ENCODE assay signal across 18 cellular contexts in genomic region chr7:39971924-39972323, GRCh38. TPM values are rescaled to one million over a fixed set of nuclear protein-coding genes. Genes with fewer than 3 reads are reported as not detected.
DNase-seq lines count a peak whose midpoint lies in the region; ATAC-seq, FAIRE-seq and TF ChIP-seq lines count a peak whose summit lies in the region.
"Had no signal": no experiment of that assay in that cellular context is flagged by ENCODE, and none has a peak within 500 bp of the region (broad histone marks: within the 10 kb centered on the region; RNA-seq: fewer than 3 reads in every experiment).

No MANE protein-coding gene starts in this region.

- H3K27ac ChIP-seq in small intestine (ENCODE audit: low read depth in 1 of 2, low read length in 1 of 2), result no peak overlapping the region
- H3K27ac ChIP-seq: tibial nerve had no signal

- H3K9me3 ChIP-seq in T-helper 17 cell (ENCODE audit: control insufficient read depth, low read length, poor library complexity, severe bottlenecking), result no peaks in the 10 kb centered on the region
- no peaks in the 10 kb centered on the region for H3K9me3 ChIP-seq in small intestine (ENCODE audit: control insufficient read depth, low read depth)
- H3K9me3 ChIP-seq: tibial nerve had no signal

- H3K4me1 Mint-ChIP-seq in immature natural killer cell (peaks cover 73 to 78% of the 10 kb centered on the region in 2 donors), T-helper 17 cell (peaks cover 60% of the 10 kb centered on the region)

- DNase-seq in GM10248 (ENCODE audit: extremely low spot score) (peak; percentile 16), immature natural killer cell (no peak), T-helper 17 cell (no peak), GM13977 (ENCODE audit: low spot score) (no peak), small intestine (no peak)
- DNase-seq: activated CD4-positive, alpha-beta T cell treated with anti-CD3 and anti-CD28 coated beads, Interleukin-2, amount 50 U/mL, for 1 hour; activated T-cell treated with anti-CD3 and anti-CD28 coated beads, Interleukin-2, amount 50 U/mL, for 48 hours; amniotic stem cell; DMS79; head of caudate nucleus; NCI-H2081 treated with DMSO at 0.1 percent for 48 hours; NCI-H748 treated with DMSO at 0.1 percent for 48 hours had no signal

- H3K9me3 Mint-ChIP-seq in immature natural killer cell, result no peaks in the 10 kb centered on the region
- H3K9me3 Mint-ChIP-seq: T-helper 2 cell treated with Interferon-gamma antibody and Interleukin-4, amounts not matched to agents 5 μg/mL and 100 μg/mL, for 36 hours had no signal

- in situ Hi-C loops in GM13977 (cut with MboI; ENCODE audit: low pct_unique_long_range_greater_than_20kb, low sequenced_read_pairs, unreplicated experiment), result no loop called here

- ATAC-seq in GM21367 (IDR thresholded peaks at IDR 0.05; ENCODE audit: unreplicated experiment) (peak; percentile 76), HG03025 (IDR thresholded peaks at IDR 0.05; ENCODE audit: low FRiP score, unreplicated experiment) (peak; percentile 67), HG02870 (IDR thresholded peaks at IDR 0.05; ENCODE audit: unreplicated experiment) (no peak), T-helper 17 cell (no peak)

- no peaks in the 10 kb centered on the region for H3K36me3 ChIP-seq in small intestine (ENCODE audit: control insufficient read depth in 2 of 2, insufficient read depth in 2 of 2, low read length in 2 of 2)
- H3K36me3 ChIP-seq: tibial nerve had no signal

- TF ChIP-seq CTCF in GM10248 (IDR thresholded peaks at IDR 0.05; ENCODE audit: control extremely low read depth, extremely low read depth, low read depth, missing control alignments) (no peak), GM13977 (IDR thresholded peaks at IDR 0.05; ENCODE audit: extremely low read depth, insufficient read depth, missing control alignments) (no peak)

- no peak overlapping the region for H3K4me3 ChIP-seq in small intestine (ENCODE audit: low read depth in 1 of 2, low read length in 2 of 2)
- H3K4me3 ChIP-seq: tibial nerve had no signal

- peaks cover 0 to 14% (median 8%) of the 10 kb centered on the region in 3 donors for H3K27me3 Mint-ChIP-seq in immature natural killer cell (ENCODE audit: low read depth in 3 of 3)
- H3K27me3 Mint-ChIP-seq in T-helper 17 cell, result no peaks in the 10 kb centered on the region
- H3K27me3 Mint-ChIP-seq: progenitor cell of endocrine pancreas had no signal

- H3K4me1 ChIP-seq in small intestine (ENCODE audit: control insufficient read depth in 2 of 2, insufficient read depth in 1 of 2, low read depth in 1 of 2, low read length in 1 of 2), result peaks cover 0 to 4% of the 10 kb centered on the region in 2 donors

- H3K36me3 Mint-ChIP-seq in immature natural killer cell (no peaks in the 10 kb centered on the region), T-helper 17 cell (ENCODE audit: low read depth) (no peaks in the 10 kb centered on the region)

- H3K27ac Mint-ChIP-seq in immature natural killer cell, result peak overlapping the region in 4 of 6 donors; percentile 6 to 50 (median 28)
- H3K27ac Mint-ChIP-seq in T-helper 17 cell, result no peak overlapping the region
- H3K27ac Mint-ChIP-seq: progenitor cell of endocrine pancreas; T-helper 2 cell treated with Interferon-gamma antibody and Interleukin-4, amounts not matched to agents 5 μg/mL and 100 μg/mL, for 36 hours had no signal

- 65 to 83% (median 76%) methylated on average over 3 of the region's 3 CpGs for WGBS in small intestine, 3 donors

- CTCF ChIA-PET in GM10248 (lab: Yijun Ruan, JAX), result interaction anchor here (0.7 to 2.5 kb wide), 2 partner anchors 15 to 22 kb away, joined by 3 to 8 read pairs; partner anchors contain the start of gene CDK13

- POLR2A ChIA-PET in GM10248 (lab: Yijun Ruan, JAX), result interaction anchor here (1.0 to 1.4 kb wide), 2 partner anchors 12 to 15 kb away, joined by 4 to 5 read pairs; no protein-coding TSS in a partner anchor

- no peak for FAIRE-seq in small intestine (lab: Jason Lieb, UNC)

- H3K4me3 Mint-ChIP-seq in immature natural killer cell (peak overlapping the region in 3 of 5 donors; percentile 15 to 53 (median 40)), T-helper 17 cell (no peak overlapping the region)
- H3K4me3 Mint-ChIP-seq: T-helper 2 cell treated with Interferon-gamma antibody and Interleukin-4, amounts not matched to agents 5 μg/mL and 100 μg/mL, for 36 hours had no signal

- H3K27me3 ChIP-seq in small intestine (ENCODE audit: control insufficient read depth in 2 of 2, insufficient read depth in 2 of 2, low read length in 2 of 2), result no peaks in the 10 kb centered on the region
- H3K27me3 ChIP-seq: tibial nerve had no signal

RNA-seq across cellular contexts. Expression of gene CDK13, which starts 21.9 kb away (rescaled TPM):
- polyA plus RNA-seq in immature natural killer cell (10 to 100 TPM; 19.1 to 58.3 (median 22.6) TPM), small intestine (10 to 100 TPM; 10.3 to 14.8 (median 14.1) TPM)
- total RNA-seq in T-helper 17 cell, result 100 to 1,000 TPM; 116 to 136 TPM

Comparison
In these comparisons a context has a peak if more than half of its experiments do, and no peak if none do; other contexts are left out.
1. ATAC-seq: peak in GM21367 (single experiment) and HG03025 (single experiment); none in HG02870 (single experiment) and T-helper 17 cell (single experiment).